Comparison of ENCODE assay signal across 8 cellular contexts in the genomic region with DNA sequence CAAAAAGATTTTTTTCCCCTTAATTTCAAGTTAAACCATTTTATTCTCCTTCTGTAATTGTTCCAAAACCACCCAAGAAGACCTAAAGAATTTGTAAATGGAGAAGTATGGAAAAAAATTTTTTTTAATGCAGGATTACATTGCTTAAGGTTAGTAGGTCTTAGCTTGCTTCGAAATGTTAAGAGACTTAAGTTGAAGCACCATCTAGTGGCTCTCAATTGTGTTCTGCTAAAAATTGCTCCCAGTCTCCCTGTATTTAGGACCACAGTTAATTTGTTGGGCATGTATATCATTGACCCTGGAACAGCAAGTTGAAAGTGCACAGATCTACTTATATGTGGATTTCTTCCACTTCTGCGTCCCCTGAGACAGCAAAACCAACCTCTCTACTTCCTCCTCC. TPM values are rescaled to one million over a fixed set of nuclear protein-coding genes. Genes with fewer than 3 reads are reported as not detected.
DNase-seq lines count a peak whose midpoint lies in the region; ATAC-seq, FAIRE-seq and TF ChIP-seq lines count a peak whose summit lies in the region.

No MANE protein-coding gene starts in this region.

- BruUV-seq in Calu3 (replicated peaks; lab: Mats Ljungman, UMichigan), result no TSS peak

- CTCF ChIA-PET in BJ (lab: Yijun Ruan, JAX), result interaction anchor here (0.8 to 8.3 kb wide), 17 partner anchors 12 to 234 kb away, joined by 3 to 155 read pairs (median 4); partner anchors contain the start of gene CCDC80
- CTCF ChIA-PET in Calu3 (lab: Charles Lee), result interaction anchor here (0.7 to 2.4 kb wide), 7 partner anchors 12 to 171 kb away, joined by 3 to 63 read pairs (median 5); no protein-coding TSS in a partner anchor

- H3K36me3 ChIP-seq in BJ (ENCODE audit: control insufficient read depth, insufficient read depth, low read length) (no peaks in the 10 kb centered on the region), astrocyte (ENCODE audit: insufficient read depth, low read length) (no peaks in the 10 kb centered on the region), liver (ENCODE audit: control insufficient read depth in 4 of 4, insufficient read depth in 3 of 4, low read depth in 1 of 4, low read length in 3 of 4) (no peaks in the 10 kb centered on the region)

- peaks cover 11% of the 10 kb centered on the region for H3K4me1 ChIP-seq in astrocyte (ENCODE audit: insufficient read depth, low read length)
- H3K4me1 ChIP-seq in liver (ENCODE audit: control insufficient read depth in 4 of 4, insufficient read depth in 4 of 4, low read length in 3 of 4), result no peaks in the 10 kb centered on the region

- H3K27me3 Mint-ChIP-seq in astrocyte (ENCODE audit: low read depth, unreplicated experiment) (no peaks in the 10 kb centered on the region), Calu3 (ENCODE audit: unreplicated experiment) (no peaks in the 10 kb centered on the region)
- H3K27me3 Mint-ChIP-seq in naive thymus-derived CD8-positive, alpha-beta T cell, result peaks cover 0 to 4% (median 0%) of the 10 kb centered on the region in 5 donors
- H3K27me3 Mint-ChIP-seq in activated T-helper 2 cell treated with anti-CD3 and anti-CD28 coated beads, Interferon-gamma antibody, Interleukin-2, Interleukin-4, amounts not matched to agents 10 μg/mL and 5 μg/mL and 100 μg/mL, durations not matched to agents 14 hours and 24 hours and 36 hours (ENCODE audit: low read depth), result peaks cover 8% of the 10 kb centered on the region

- no peaks in the 10 kb centered on the region for H3K36me3 Mint-ChIP-seq in astrocyte (ENCODE audit: low read depth, unreplicated experiment)
- H3K36me3 Mint-ChIP-seq in Calu3 (ENCODE audit: insufficient read depth, unreplicated experiment), result no peaks in the 10 kb centered on the region
- H3K36me3 Mint-ChIP-seq in naive thymus-derived CD8-positive, alpha-beta T cell, result peaks cover 0 to 4% (median 4%) of the 10 kb centered on the region in 3 donors
- H3K36me3 Mint-ChIP-seq in activated T-helper 2 cell treated with anti-CD3 and anti-CD28 coated beads, Interferon-gamma antibody, Interleukin-2, Interleukin-4, amounts not matched to agents 10 μg/mL and 5 μg/mL and 100 μg/mL, durations not matched to agents 14 hours and 24 hours and 36 hours (ENCODE audit: low read depth), result no peaks in the 10 kb centered on the region

- WGBS in liver, result 38% methylated on average over 2 of the region's 2 CpGs

- H4K20me1 ChIP-seq in astrocyte (ENCODE audit: insufficient read depth, low read length), result no peaks in the 10 kb centered on the region

- intact Hi-C loops in Calu3 (cut with micrococcal nuclease; ENCODE audit: unreplicated experiment), result loop anchor here (1.0 to 5.0 kb wide), 3 partner anchors 80 to 232 kb away; no protein-coding TSS in a partner anchor
- intact Hi-C loops in activated T-helper 2 cell treated with anti-CD3 and anti-CD28 coated beads, Interferon-gamma antibody, Interleukin-2, Interleukin-4, amounts not matched to agents 10 μg/mL and 5 μg/mL and 100 μg/mL, durations not matched to agents 14 hours and 24 hours and 36 hours (cut with micrococcal nuclease), result loop anchor here (2.0 to 5.0 kb wide), 3 partner anchors 77 to 232 kb away; partner anchors contain the start of gene CCDC80

- H3K4me1 Mint-ChIP-seq in astrocyte (ENCODE audit: low read depth, unreplicated experiment) (peaks cover 13% of the 10 kb centered on the region), Calu3 (ENCODE audit: low read depth, unreplicated experiment) (peaks cover 11% of the 10 kb centered on the region)
- peaks cover 0 to 29% (median 13%) of the 10 kb centered on the region in 4 donors for H3K4me1 Mint-ChIP-seq in naive thymus-derived CD8-positive, alpha-beta T cell
- H3K4me1 Mint-ChIP-seq in activated T-helper 2 cell treated with anti-CD3 and anti-CD28 coated beads, Interferon-gamma antibody, Interleukin-2, Interleukin-4, amounts not matched to agents 10 μg/mL and 5 μg/mL and 100 μg/mL, durations not matched to agents 14 hours and 24 hours and 36 hours (ENCODE audit: low read depth), result peaks cover 27% of the 10 kb centered on the region

- DNase-seq in BJ (ENCODE audit: low read depth) (peak; percentile 28), HT1080 (ENCODE audit: low read depth) (peak; percentile 67), astrocyte (ENCODE audit: low read depth) (peak; percentile 74), Calu3 (no peak)
- no peak for DNase-seq in activated naive CD4-positive, alpha-beta T cell treated with Interleukin-2 at 50 U/mL for 16 hours
- no peak for DNase-seq in naive thymus-derived CD8-positive, alpha-beta T cell
- no peak for DNase-seq in activated T-helper 2 cell treated with anti-CD3 and anti-CD28 coated beads, Interferon-gamma antibody, Interleukin-2, Interleukin-4, amounts not matched to agents 10 μg/mL and 5 μg/mL and 100 μg/mL, durations not matched to agents 14 hours and 24 hours and 36 hours (ENCODE audit: low spot score)

- H3K27me3 ChIP-seq in BJ (ENCODE audit: control insufficient read depth, insufficient read depth, low read length) (no peaks in the 10 kb centered on the region), astrocyte (ENCODE audit: insufficient read depth, low read length) (no peaks in the 10 kb centered on the region), liver (ENCODE audit: control insufficient read depth in 4 of 4, insufficient read depth in 4 of 4, low read length in 3 of 4) (no peaks in the 10 kb centered on the region)

- no peak overlapping the region for H2AFZ ChIP-seq in astrocyte (ENCODE audit: low read depth, low read length)

- no peaks in the 10 kb centered on the region for H3K79me2 ChIP-seq in astrocyte (ENCODE audit: insufficient read depth, low read length)

- H3K9me3 Mint-ChIP-seq in astrocyte (ENCODE audit: unreplicated experiment), result peaks cover 3% of the 10 kb centered on the region
- H3K9me3 Mint-ChIP-seq in Calu3 (ENCODE audit: low read depth, unreplicated experiment), result no peaks in the 10 kb centered on the region
- H3K9me3 Mint-ChIP-seq in naive thymus-derived CD8-positive, alpha-beta T cell, result peaks cover 0 to 8% (median 0%) of the 10 kb centered on the region in 9 donors
- H3K9me3 Mint-ChIP-seq in activated T-helper 2 cell treated with anti-CD3 and anti-CD28 coated beads, Interferon-gamma antibody, Interleukin-2, Interleukin-4, amounts not matched to agents 10 μg/mL and 5 μg/mL and 100 μg/mL, durations not matched to agents 14 hours and 24 hours and 36 hours, result no peaks in the 10 kb centered on the region

- POLR2A ChIA-PET in BJ (lab: Charles Lee), result interaction anchor here (0.6 to 1.7 kb wide), 5 partner anchors 163 to 410 kb away, joined by 3 to 22 read pairs (median 4); no protein-coding TSS in a partner anchor
- POLR2A ChIA-PET in naive thymus-derived CD8-positive, alpha-beta T cell (lab: Charles Lee), result no interaction called here

- peak; percentile 64 to 67 for TF ChIP-seq RAD21 in liver (IDR thresholded peaks at IDR 0.05)

- no peaks in the 10 kb centered on the region for H3K9me3 ChIP-seq in astrocyte (ENCODE audit: insufficient read depth, low read depth, low read length)
- H3K9me3 ChIP-seq in liver (ENCODE audit: control insufficient read depth in 4 of 4, low read length in 3 of 4), result no peaks in the 10 kb centered on the region

- H3K9ac ChIP-seq in astrocyte (ENCODE audit: low read length) (no peak overlapping the region), liver (ENCODE audit: low read depth in 1 of 2, low read length in 2 of 2) (no peak overlapping the region)

- H3K4me3 ChIP-seq in BJ (ENCODE audit: low read depth, low read length), result no peak overlapping the region
- H3K4me3 ChIP-seq in astrocyte (ENCODE audit: insufficient read depth, low read depth, low read length), result no peak overlapping the region
- no peak overlapping the region for H3K4me3 ChIP-seq in liver (ENCODE audit: low read depth in 1 of 3, low read length in 3 of 3)

- TF ChIP-seq CTCF in BJ (IDR thresholded peaks at IDR 0.05; ENCODE audit: insufficient read depth, low read depth, low read length) (peak; percentile 66), astrocyte (IDR thresholded peaks at IDR 0.05; ENCODE audit: insufficient read depth, low read depth, low read length) (peak; percentile 54), liver (IDR thresholded peaks at IDR 0.05; ENCODE audit: low read depth, low read length, missing input control) (peak; percentile 20), Calu3 (IDR thresholded peaks at IDR 0.05; ENCODE audit: unreplicated experiment) (no peak)

- H3K27ac ChIP-seq in astrocyte (ENCODE audit: low read depth, low read length), result peak overlapping the region; percentile 0
- H3K27ac ChIP-seq in liver (ENCODE audit: low read depth in 1 of 2, low read length in 2 of 2), result no peak overlapping the region

- no peak for ATAC-seq in naive thymus-derived CD8-positive, alpha-beta T cell

- H3K4me2 ChIP-seq in astrocyte (ENCODE audit: low read length), result no peak overlapping the region

- FAIRE-seq in astrocyte (lab: Jason Lieb, UNC), result peak; percentile 96

- H3K27ac Mint-ChIP-seq in astrocyte (ENCODE audit: unreplicated experiment) (peak overlapping the region; percentile 28), Calu3 (ENCODE audit: unreplicated experiment) (no peak overlapping the region)
- peak overlapping the region in 1 of 10 donors; percentile 1 for H3K27ac Mint-ChIP-seq in naive thymus-derived CD8-positive, alpha-beta T cell
- H3K27ac Mint-ChIP-seq in activated T-helper 2 cell treated with anti-CD3 and anti-CD28 coated beads, Interferon-gamma antibody, Interleukin-2, Interleukin-4, amounts not matched to agents 10 μg/mL and 5 μg/mL and 100 μg/mL, durations not matched to agents 14 hours and 24 hours and 36 hours, result no peak overlapping the region

- H3K4me3 Mint-ChIP-seq in astrocyte (ENCODE audit: unreplicated experiment) (no peak overlapping the region), Calu3 (ENCODE audit: low read depth, unreplicated experiment) (no peak overlapping the region)
- peak overlapping the region in 1 of 10 donors; percentile 17 for H3K4me3 Mint-ChIP-seq in naive thymus-derived CD8-positive, alpha-beta T cell
- no peak overlapping the region for H3K4me3 Mint-ChIP-seq in activated T-helper 2 cell treated with anti-CD3 and anti-CD28 coated beads, Interferon-gamma antibody, Interleukin-2, Interleukin-4, amounts not matched to agents 10 μg/mL and 5 μg/mL and 100 μg/mL, durations not matched to agents 14 hours and 24 hours and 36 hours (ENCODE audit: low read depth)

RNA-seq across cellular contexts. Expression of gene CD200R1L, which starts 32.4 kb away (rescaled TPM):
- polyA plus RNA-seq in BJ (2011; rRNA removed) (not detected in 2 replicates), liver (not detected)
- not detected in 2 replicates for polyA minus RNA-seq in BJ (2011; rRNA and poly(A)+ RNA removed)
- not detected in 2 replicates for total RNA-seq in HT1080 (2014; rRNA removed; shearing (Covaris generic))
- not detected in 2 replicates for polyA plus RNA-seq in HT1080 (2015; cell fraction: cytosol; rRNA removed)
- polyA plus RNA-seq in HT1080 (2015; cell fraction: nucleus; rRNA removed), result not detected in 2 replicates
- total RNA-seq in astrocyte (not detected in 2 replicates), liver (not detected), Calu3 (2022) (not detected in 2 replicates)
- not detected for total RNA-seq in naive thymus-derived CD8-positive, alpha-beta T cell
- not detected for polyA plus RNA-seq in naive thymus-derived CD8-positive, alpha-beta T cell
- not detected in 2 replicates for total RNA-seq in activated T-helper 2 cell treated with anti-CD3 and anti-CD28 coated beads, Interferon-gamma antibody, Interleukin-2, Interleukin-4, amounts not matched to agents 10 μg/mL and 5 μg/mL and 100 μg/mL, durations not matched to agents 14 hours and 24 hours and 36 hours

Comparison
In these comparisons a context has a peak if more than half of its experiments do, and no peak if none do; other contexts are left out.
1. DNase-seq: peak in BJ (single experiment), HT1080 (single experiment) and astrocyte (single experiment); none in Calu3 (single experiment), activated naive CD4-positive, alpha-beta T cell treated with Interleukin-2 at 50 U/mL for 16 hours (single experiment), naive thymus-derived CD8-positive, alpha-beta T cell (0 of 10) and activated T-helper 2 cell treated with anti-CD3 and anti-CD28 coated beads, Interferon-gamma antibody, Interleukin-2, Interleukin-4, amounts not matched to agents 10 μg/mL and 5 μg/mL and 100 μg/mL, durations not matched to agents 14 hours and 24 hours and 36 hours (single experiment).